ENCODE assay signal across 16 cellular contexts in the genomic region with DNA sequence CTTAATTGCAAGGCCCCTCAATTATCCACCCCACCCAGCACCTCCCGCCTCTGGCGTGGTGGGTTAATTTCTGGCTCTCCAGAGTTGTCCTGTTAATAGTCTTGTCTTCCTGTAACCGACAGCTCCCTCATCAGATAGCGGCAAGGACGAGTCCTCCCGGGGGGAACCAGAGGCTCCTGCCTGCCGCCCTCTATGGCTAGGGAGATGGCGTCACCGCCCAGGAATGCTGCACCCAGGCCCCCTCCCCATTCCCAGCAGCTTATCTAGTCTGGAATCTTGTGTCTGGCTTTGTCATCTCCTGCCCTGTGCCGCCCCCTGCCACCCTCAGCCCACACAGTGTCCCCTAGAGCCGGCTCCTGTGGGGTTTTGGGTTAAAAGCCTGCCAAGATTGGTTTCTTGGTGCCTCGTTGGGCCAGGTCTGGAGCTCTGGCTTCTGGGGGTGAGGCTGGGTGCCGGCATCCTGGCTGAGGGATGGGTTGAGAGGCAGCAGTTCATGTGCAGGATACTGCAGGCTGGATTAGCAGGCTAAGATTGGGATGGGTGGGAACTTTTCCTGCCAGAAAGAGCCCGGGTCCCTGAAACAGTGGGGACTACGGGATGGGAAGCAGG. TPM values are rescaled to one million over a fixed set of nuclear protein-coding genes. Genes with fewer than 3 reads are reported as not detected.
DNase-seq lines count a peak whose midpoint lies in the region; ATAC-seq and TF ChIP-seq lines count a peak whose summit lies in the region.
"Had no signal": no experiment of that assay in that cellular context is flagged by ENCODE, and none has a peak within 500 bp of the region (broad histone marks: within the 10 kb centered on the region; RNA-seq: fewer than 3 reads in every experiment).

No MANE protein-coding gene starts in this region.

- no peak for ATAC-seq in HG03159 (IDR thresholded peaks at IDR 0.05; ENCODE audit: unreplicated experiment)
- ATAC-seq: stimulated activated naive CD8-positive, alpha-beta T cell treated with anti-CD3 and anti-CD28 coated beads, Interleukin-15, amount 100 ng/mL, for 72 hours had no signal

- intact Hi-C loops in adrenal gland (cut with DNase I), result no loop called here

- no peak overlapping the region for H3K23ac ChIP-seq in mesenchymal stem cell (ENCODE audit: low read length in 2 of 2)

- DNase-seq in brain microvascular endothelial cell (peak; percentile 69), mesenchymal stem cell (peak; percentile 58), DMS153 treated with DMSO at 0.1 percent for 48 hours (lab: John Stamatoyannopoulos, UW; ENCODE audit: unreplicated experiment) (no peak), HuH-7 (ENCODE audit: low spot score) (no peak), adrenal gland (no peak)
- DNase-seq: activated effector memory CD4-positive, alpha-beta T cell treated with Interleukin-2 at 50 U/mL for 16 hours; DMS79 treated with DMSO at 0.1 percent for 48 hours; dorsolateral prefrontal cortex; NCI-H187 treated with DMSO at 0.1 percent for 48 hours; occipital lobe; SIG-M5; spleen; stimulated activated naive CD8-positive, alpha-beta T cell treated with anti-CD3 and anti-CD28 coated beads, Interleukin-15, amount 100 ng/mL, for 72 hours had no signal

- no peaks in the 10 kb centered on the region for H3K79me1 ChIP-seq in mesenchymal stem cell (replicated peaks; ENCODE audit: low read length, poor library complexity, severe bottlenecking)

- H3K9me3 ChIP-seq in HUES48 (ENCODE audit: control insufficient read depth, insufficient read depth, low read length) (no peaks in the 10 kb centered on the region), mesenchymal stem cell (ENCODE audit: control insufficient read depth, low read length) (no peaks in the 10 kb centered on the region), adrenal gland (replicated peaks in 1 of 3) (no peaks in the 10 kb centered on the region)
- H3K9me3 ChIP-seq: spleen had no signal

- H3K4me1 ChIP-seq in ACC112 (ENCODE audit: control insufficient read depth, insufficient read depth, low read length, unreplicated experiment), result peaks cover 41% of the 10 kb centered on the region
- peaks cover 17% of the 10 kb centered on the region for H3K4me1 ChIP-seq in HUES48 (ENCODE audit: control insufficient read depth, insufficient read depth, low read length)
- peaks cover 29% of the 10 kb centered on the region for H3K4me1 ChIP-seq in mesenchymal stem cell (ENCODE audit: control insufficient read depth, insufficient read depth, low read depth, low read length)
- H3K4me1 ChIP-seq in adrenal gland (replicated peaks in 1 of 2), result peaks cover 10 to 23% of the 10 kb centered on the region in 2 donors

- no peak overlapping the region for H3K4me2 ChIP-seq in mesenchymal stem cell (ENCODE audit: low read length, poor library complexity, severe bottlenecking)

- H2BK15ac ChIP-seq in mesenchymal stem cell (ENCODE audit: low read depth, poor library complexity, severe bottlenecking), result peak overlapping the region; percentile 27

- H3K27me3 ChIP-seq in ACC112 (ENCODE audit: insufficient read depth, low read length), result no peaks in the 10 kb centered on the region
- H3K27me3 ChIP-seq in HUES48 (ENCODE audit: control insufficient read depth, insufficient read depth, low read length), result no peaks in the 10 kb centered on the region; the same call in 1 of the 2 replicates
- H3K27me3 ChIP-seq in brain microvascular endothelial cell (replicated peaks), result no peaks in the 10 kb centered on the region
- H3K27me3 ChIP-seq in mesenchymal stem cell (ENCODE audit: control insufficient read depth in 1 of 2, insufficient read depth in 1 of 2, low read length in 2 of 2), result peaks cover 30 to 68% of the 10 kb centered on the region in 2 experiments
- H3K27me3 ChIP-seq in adrenal gland, result peaks cover 4% of the 10 kb centered on the region

- no peak overlapping the region for H2AK5ac ChIP-seq in mesenchymal stem cell (ENCODE audit: low read length, severe bottlenecking)

- H3K9ac ChIP-seq in HUES48 (ENCODE audit: low read depth, low read length) (peak overlapping the region; percentile 23; the same call in 1 of the 2 replicates), mesenchymal stem cell (ENCODE audit: low read length) (no peak overlapping the region)

- H3K27ac ChIP-seq in ACC112 (ENCODE audit: low read depth, low read length) (peak overlapping the region; percentile 19; the same call in 1 of the 2 replicates), HUES48 (ENCODE audit: low read depth, low read length) (peak overlapping the region; percentile 73), brain microvascular endothelial cell (peak overlapping the region; percentile 13), mesenchymal stem cell (ENCODE audit: low read length, poor library complexity, severe bottlenecking) (no peak overlapping the region), adrenal gland (no peak overlapping the region)
- H3K27ac ChIP-seq: dorsolateral prefrontal cortex, spleen had no signal

- H4K8ac ChIP-seq in mesenchymal stem cell (ENCODE audit: low read length), result no peak overlapping the region

- no peak overlapping the region for H4K91ac ChIP-seq in mesenchymal stem cell (ENCODE audit: low read length)

- WGBS in mesenchymal stem cell, result 14% methylated on average over 14 of the region's 15 CpGs
- 51 to 64% (median 59%) methylated on average over 8 to 15 of the region's 15 CpGs for WGBS in adrenal gland, 4 donors

- in situ Hi-C loops in brain microvascular endothelial cell (cut with HindIII; ENCODE audit: low pct_ligation_motif_present, low sequenced_read_pairs), result no loop called here

- no peak overlapping the region for H2AFZ ChIP-seq in ACC112 (ENCODE audit: low read length, unreplicated experiment)
- H2AFZ ChIP-seq in mesenchymal stem cell (ENCODE audit: low read depth, low read length), result no peak overlapping the region

- TF ChIP-seq CTCF in brain microvascular endothelial cell (IDR thresholded peaks at IDR 0.05; ENCODE audit: low read depth, low read length, missing control alignments) (no peak), adrenal gland (IDR thresholded peaks at IDR 0.05) (no peak)

- no peak for TF ChIP-seq POLR2A in adrenal gland (IDR thresholded peaks at IDR 0.05)

- no peak overlapping the region for H3K4ac ChIP-seq in mesenchymal stem cell (ENCODE audit: low read depth in 1 of 2, low read length in 2 of 2)

- H3K4me3 ChIP-seq in ACC112 (ENCODE audit: low read depth, low read length) (no peak overlapping the region), HUES48 (ENCODE audit: low read depth, low read length) (no peak overlapping the region), brain microvascular endothelial cell (ENCODE audit: low read depth, low read length) (no peak overlapping the region), mesenchymal stem cell (ENCODE audit: insufficient read depth in 1 of 2, low read depth in 1 of 2, low read length in 2 of 2) (no peak overlapping the region), adrenal gland (no peak overlapping the region)
- H3K4me3 ChIP-seq: dorsolateral prefrontal cortex, spleen had no signal

- no peak overlapping the region for H3K14ac ChIP-seq in mesenchymal stem cell (ENCODE audit: low read length in 2 of 2)

- H3K79me2 ChIP-seq in ACC112 (ENCODE audit: control insufficient read depth, insufficient read depth, low read length, unreplicated experiment), result no peaks in the 10 kb centered on the region

- H2BK120ac ChIP-seq in mesenchymal stem cell (ENCODE audit: low read depth, low read length), result no peak overlapping the region

- H3K36me3 ChIP-seq in ACC112 (ENCODE audit: insufficient read depth, low read length), result no peaks in the 10 kb centered on the region
- no peaks in the 10 kb centered on the region for H3K36me3 ChIP-seq in HUES48 (ENCODE audit: control insufficient read depth, insufficient read depth, low read length)
- H3K36me3 ChIP-seq in brain microvascular endothelial cell (replicated peaks), result no peaks in the 10 kb centered on the region
- H3K36me3 ChIP-seq in mesenchymal stem cell (ENCODE audit: control insufficient read depth in 1 of 2, insufficient read depth in 2 of 2, low read depth in 1 of 2, low read length in 2 of 2), result no peaks in the 10 kb centered on the region
- H3K36me3 ChIP-seq in adrenal gland (replicated peaks in 1 of 2), result no peaks in the 10 kb centered on the region
- H3K36me3 ChIP-seq: spleen had no signal

- no peak overlapping the region for H2BK5ac ChIP-seq in mesenchymal stem cell (ENCODE audit: low read depth, low read length, poor library complexity, severe bottlenecking)

- no peak overlapping the region for H3K18ac ChIP-seq in mesenchymal stem cell (ENCODE audit: low read depth in 1 of 2, low read length in 2 of 2)

- H2BK12ac ChIP-seq in mesenchymal stem cell (ENCODE audit: low read length in 2 of 2), result peak overlapping the region in 1 of 2 experiments; percentile 56

RNA-seq across cellular contexts. Expression of a gene that starts 48.8 kb away (rescaled TPM):
- 0.15 TPM for polyA plus RNA-seq in mesenchymal stem cell (2013, experiment 1 of 2)
- 0.15 TPM for polyA plus RNA-seq in mesenchymal stem cell (2013, experiment 2 of 2)
- not detected for total RNA-seq in adrenal gland
- under 1 TPM in 1 of 3 donors, not detected in 2; 0.07 TPM for polyA plus RNA-seq in adrenal gland
- total RNA-seq: occipital lobe, spleen had no signal
- polyA plus RNA-seq: spleen had no signal

Comparison
In these comparisons a context has a peak if more than half of its experiments do, and no peak if none do; other contexts are left out.
1. H3K27ac ChIP-seq: peak in ACC112 (single experiment), HUES48 (single experiment) and brain microvascular endothelial cell (single experiment); none in mesenchymal stem cell (single experiment) and adrenal gland (0 of 5).
2. DNase-seq: peak in brain microvascular endothelial cell (single experiment) and mesenchymal stem cell (single experiment); none in DMS153 treated with DMSO at 0.1 percent for 48 hours (single experiment), HuH-7 (single experiment) and adrenal gland (0 of 7).